Comparison of ENCODE assay signal across 9 cellular contexts in the genomic region with DNA sequence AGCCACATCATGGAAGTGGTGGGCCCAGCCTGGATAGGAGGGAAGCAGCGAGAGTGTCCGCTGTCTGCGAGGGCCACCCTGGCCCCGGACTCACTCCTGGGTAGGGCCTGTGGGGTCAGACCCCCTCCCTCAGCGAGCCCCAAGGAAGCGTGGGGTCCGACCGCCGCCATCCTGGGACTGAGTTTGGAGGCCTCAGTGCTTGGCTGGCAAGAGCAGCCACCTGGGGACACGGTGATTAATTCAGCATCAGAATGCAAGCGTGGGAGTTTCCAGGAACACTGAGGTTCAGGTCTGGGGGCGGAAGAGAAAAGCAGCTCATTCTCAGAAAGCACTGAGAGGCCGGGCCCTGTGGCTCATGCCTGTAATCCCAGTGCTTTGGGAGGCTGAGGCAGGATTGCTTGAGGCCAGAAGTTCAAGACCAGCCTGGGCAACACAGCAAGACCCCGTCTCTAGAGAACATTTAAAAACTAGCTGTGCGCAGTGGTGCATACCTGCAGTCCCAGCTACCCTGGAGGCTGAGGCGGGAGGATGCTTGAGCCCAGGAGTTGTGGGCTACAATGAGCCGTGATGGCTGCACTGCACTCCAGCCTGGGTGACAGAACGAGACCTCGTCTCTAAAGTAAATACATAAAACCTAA. TPM values are rescaled to one million over a fixed set of nuclear protein-coding genes. Genes with fewer than 3 reads are reported as not detected.
DNase-seq lines count a peak whose midpoint lies in the region; ATAC-seq lines count a peak whose summit lies in the region.
"Had no signal": no experiment of that assay in that cellular context is flagged by ENCODE, and none has a peak within 500 bp of the region (broad histone marks: within the 10 kb centered on the region; RNA-seq: fewer than 3 reads in every experiment).

No MANE protein-coding gene starts in this region.

- no peaks in the 10 kb centered on the region for H3K9me3 Mint-ChIP-seq in activated T-helper 2 cell treated with anti-CD3 and anti-CD28 coated beads, Interferon-gamma antibody, Interleukin-2, Interleukin-4, amounts not matched to agents 10 μg/mL and 5 μg/mL and 100 μg/mL, durations not matched to agents 14 hours and 24 hours and 36 hours

- H3K36me3 Mint-ChIP-seq in activated T-helper 2 cell treated with anti-CD3 and anti-CD28 coated beads, Interferon-gamma antibody, Interleukin-2, Interleukin-4, amounts not matched to agents 10 μg/mL and 5 μg/mL and 100 μg/mL, durations not matched to agents 14 hours and 24 hours and 36 hours (ENCODE audit: low read depth), result peaks cover 24% of the 10 kb centered on the region

- intact Hi-C loops in activated T-helper 2 cell treated with anti-CD3 and anti-CD28 coated beads, Interferon-gamma antibody, Interleukin-2, Interleukin-4, amounts not matched to agents 10 μg/mL and 5 μg/mL and 100 μg/mL, durations not matched to agents 14 hours and 24 hours and 36 hours (cut with micrococcal nuclease), result loop anchor here (1.0 to 10.0 kb wide), 3 partner anchors 18 to 61 kb away; partner anchors contain the start of genes CAMSAP1 and UBAC1

- peak; percentile 34 for DNase-seq in activated CD4-positive, CD25-positive, alpha-beta regulatory T cell treated with anti-CD3 and anti-CD28 coated beads, Interleukin-2, amount 50 U/mL, for 16 hours (ENCODE audit: low read depth, low spot score)
- no peak for DNase-seq in activated CD4-positive, CD25-positive, alpha-beta regulatory T cell treated with anti-CD3 and anti-CD28 coated beads, Interleukin-2, amount 50 U/mL, for 72 hours
- peak; percentile 24 for DNase-seq in activated T-helper 2 cell treated with anti-CD3 and anti-CD28 coated beads, Interferon-gamma antibody, Interleukin-2, Interleukin-4, amounts not matched to agents 10 μg/mL and 5 μg/mL and 100 μg/mL, durations not matched to agents 14 hours and 24 hours and 36 hours (ENCODE audit: low spot score)
- DNase-seq in nucleus accumbens (lab: John Stamatoyannopoulos, UW) (peak in 33 of 56 donors; percentile 5 to 84 (median 38)), NCI-H345 treated with DMSO at 0.1 percent for 48 hours (lab: John Stamatoyannopoulos, UW; ENCODE audit: unreplicated experiment) (no peak), AG08396 (ENCODE audit: low spot score) (no peak)
- peak; percentile 63 to 86 for DNase-seq in stimulated activated CD8-positive, alpha-beta memory T cell treated with anti-CD3 and anti-CD28 coated beads, Interleukin-7, amount 100 ng/mL, for 48 hours (ENCODE audit: extremely low read depth in 1 of 2, low read depth in 1 of 2)
- DNase-seq: NCI-H510A had no signal

- H3K4me1 Mint-ChIP-seq in activated T-helper 2 cell treated with anti-CD3 and anti-CD28 coated beads, Interferon-gamma antibody, Interleukin-2, Interleukin-4, amounts not matched to agents 10 μg/mL and 5 μg/mL and 100 μg/mL, durations not matched to agents 14 hours and 24 hours and 36 hours (ENCODE audit: low read depth), result peaks cover 27% of the 10 kb centered on the region

- H3K27me3 Mint-ChIP-seq in activated T-helper 2 cell treated with anti-CD3 and anti-CD28 coated beads, Interferon-gamma antibody, Interleukin-2, Interleukin-4, amounts not matched to agents 10 μg/mL and 5 μg/mL and 100 μg/mL, durations not matched to agents 14 hours and 24 hours and 36 hours (ENCODE audit: low read depth), result no peaks in the 10 kb centered on the region

- H3K27ac Mint-ChIP-seq in activated T-helper 2 cell treated with anti-CD3 and anti-CD28 coated beads, Interferon-gamma antibody, Interleukin-2, Interleukin-4, amounts not matched to agents 10 μg/mL and 5 μg/mL and 100 μg/mL, durations not matched to agents 14 hours and 24 hours and 36 hours, result peak overlapping the region; percentile 91

- peak overlapping the region; percentile 23 for H3K4me3 Mint-ChIP-seq in activated T-helper 2 cell treated with anti-CD3 and anti-CD28 coated beads, Interferon-gamma antibody, Interleukin-2, Interleukin-4, amounts not matched to agents 10 μg/mL and 5 μg/mL and 100 μg/mL, durations not matched to agents 14 hours and 24 hours and 36 hours (ENCODE audit: low read depth)

- ATAC-seq in HG03378 (IDR thresholded peaks at IDR 0.05; ENCODE audit: unreplicated experiment), result no peak

RNA-seq across cellular contexts. Expression of gene CAMSAP1, which starts 18.3 kb away (rescaled TPM):
- total RNA-seq in activated T-helper 2 cell treated with anti-CD3 and anti-CD28 coated beads, Interferon-gamma antibody, Interleukin-2, Interleukin-4, amounts not matched to agents 10 μg/mL and 5 μg/mL and 100 μg/mL, durations not matched to agents 14 hours and 24 hours and 36 hours, result 44.2 and 44.4 TPM in 2 replicates

RNA-seq across cellular contexts. Expression of gene UBAC1, which starts 35.6 kb away (rescaled TPM):
- 42.3 and 47.2 TPM in 2 replicates for total RNA-seq in activated T-helper 2 cell treated with anti-CD3 and anti-CD28 coated beads, Interferon-gamma antibody, Interleukin-2, Interleukin-4, amounts not matched to agents 10 μg/mL and 5 μg/mL and 100 μg/mL, durations not matched to agents 14 hours and 24 hours and 36 hours

Comparison
In these comparisons a context has a peak if more than half of its experiments do, and no peak if none do; other contexts are left out.
1. DNase-seq: peak in activated CD4-positive, CD25-positive, alpha-beta regulatory T cell treated with anti-CD3 and anti-CD28 coated beads, Interleukin-2, amount 50 U/mL, for 16 hours (single experiment), activated T-helper 2 cell treated with anti-CD3 and anti-CD28 coated beads, Interferon-gamma antibody, Interleukin-2, Interleukin-4, amounts not matched to agents 10 μg/mL and 5 μg/mL and 100 μg/mL, durations not matched to agents 14 hours and 24 hours and 36 hours (single experiment), nucleus accumbens (33 of 56) and stimulated activated CD8-positive, alpha-beta memory T cell treated with anti-CD3 and anti-CD28 coated beads, Interleukin-7, amount 100 ng/mL, for 48 hours (2 of 2); none in activated CD4-positive, CD25-positive, alpha-beta regulatory T cell treated with anti-CD3 and anti-CD28 coated beads, Interleukin-2, amount 50 U/mL, for 72 hours (single experiment), NCI-H345 treated with DMSO at 0.1 percent for 48 hours (single experiment) and AG08396 (single experiment).